Comparison of ENCODE assay signal across 8 cellular contexts in the genomic region with DNA sequence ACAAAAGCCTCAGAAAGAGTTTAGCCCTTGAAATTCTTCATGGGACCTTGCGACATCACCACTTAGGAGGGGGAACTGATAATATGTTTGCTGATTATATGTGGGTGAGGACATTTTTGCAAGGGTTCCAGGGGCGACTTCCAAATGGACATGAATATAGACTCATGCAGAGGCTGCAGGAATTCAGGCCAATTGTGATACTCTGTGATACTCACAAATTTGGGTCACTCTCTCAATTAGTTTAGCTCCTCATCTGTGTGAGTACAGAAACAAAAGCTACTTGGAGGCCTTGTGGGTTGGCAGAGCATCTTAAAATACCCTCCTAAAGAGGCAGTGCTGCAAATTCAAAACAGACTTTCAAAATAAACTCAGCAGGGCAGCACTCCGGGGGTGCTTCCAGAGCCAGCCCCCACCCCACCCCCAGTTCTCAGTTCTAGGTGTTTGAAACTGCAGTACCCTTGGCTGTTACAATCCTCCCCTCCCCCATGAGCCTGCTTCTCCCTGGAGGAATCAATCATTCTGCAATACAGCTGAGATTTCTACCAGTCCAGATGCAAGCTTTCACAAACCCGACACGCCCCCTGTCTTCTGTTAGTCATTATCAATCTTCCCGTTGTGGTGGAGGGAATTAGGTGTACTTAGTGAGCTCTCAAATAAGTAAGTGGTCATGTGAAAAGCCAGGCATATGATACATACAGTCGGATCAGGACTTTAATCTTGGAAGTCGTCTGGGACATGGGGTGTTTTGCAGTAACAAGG.
DNase-seq lines count a peak whose midpoint lies in the region; ATAC-seq and TF ChIP-seq lines count a peak whose summit lies in the region.

No MANE protein-coding gene starts in this region.

- H3K27ac ChIP-seq in SK-N-MC = peak overlapping the region; percentile 84

- intact Hi-C loops in Right ventricle myocardium superior (cut with DNase I) = no loop called here

- no peak overlapping the region for H3K9ac ChIP-seq in SK-N-MC (ENCODE audit: insufficient read length)

- TF ChIP-seq CTCF in AG09319 (IDR thresholded peaks at IDR 0.05; ENCODE audit: low read depth, low read length) = no peak; the same call in none of the 2 replicates

- peak overlapping the region; percentile 69 for H3K4me3 ChIP-seq in SK-N-MC

- ATAC-seq in GM19035 (IDR thresholded peaks at IDR 0.05; ENCODE audit: unreplicated experiment) = peak; percentile 33
- peak; percentile 32 for ATAC-seq in HG03469 (IDR thresholded peaks at IDR 0.05; ENCODE audit: unreplicated experiment)
- peak; percentile 78 for ATAC-seq in Right ventricle myocardium superior (ENCODE audit: poor library complexity)
- ATAC-seq in GM21825 (IDR thresholded peaks at IDR 0.05; ENCODE audit: unreplicated experiment) = no peak

- DNase-seq in AG09319 (ENCODE audit: extremely low read depth, low read depth) = peak; percentile 65
- peak; percentile 87 for DNase-seq in SK-N-MC (ENCODE audit: low read depth, low spot score)
- DNase-seq in Right ventricle myocardium superior = no peak
- peak; percentile 6 to 30 for DNase-seq in stimulated activated CD4-positive, alpha-beta T cell treated with anti-CD3 and anti-CD28 coated beads, Interleukin-2, amount 100 ng/mL, for 48 hours
- DNase-seq in NK-92 treated with Interleukin-12 subunit alpha and Interleukin-12 subunit beta, amount 100 ng/mL, for 24 hours (lab: John Stamatoyannopoulos, UW) = no peak

- no peaks in the 10 kb centered on the region for H3K9me3 ChIP-seq in SK-N-MC (ENCODE audit: low read depth, low read length)

- no peaks in the 10 kb centered on the region for H3K36me3 ChIP-seq in SK-N-MC (ENCODE audit: insufficient read depth, low read length)

Comparison
In these comparisons a context has a peak if more than half of its experiments do, and no peak if none do; other contexts are left out.
1. DNase-seq: peak in AG09319 (single experiment), SK-N-MC (single experiment) and stimulated activated CD4-positive, alpha-beta T cell treated with anti-CD3 and anti-CD28 coated beads, Interleukin-2, amount 100 ng/mL, for 48 hours (2 of 2); none in Right ventricle myocardium superior (single experiment) and NK-92 treated with Interleukin-12 subunit alpha and Interleukin-12 subunit beta, amount 100 ng/mL, for 24 hours (single experiment).